21 cellular contexts compared by ENCODE assay signal in genomic region chr3:104549099-104549714, GRCh38.
"Had no signal": no experiment of that assay in that cellular context is flagged by ENCODE, and none has a peak within 500 bp of the region (broad histone marks: within the 10 kb centered on the region; RNA-seq: fewer than 3 reads in every experiment).

No MANE protein-coding gene starts in this region.

- H3K27me3 ChIP-seq: breast epithelium, tibial nerve had no signal

- FAIRE-seq: small intestine had no signal

- H3K4me3 ChIP-seq: breast epithelium, lower lobe of right lung, tibial nerve had no signal

- H3K36me3 ChIP-seq: breast epithelium, lower lobe of right lung, tibial nerve had no signal

- ATAC-seq: left lobe of liver; lower lobe of right lung; sciatic nerve; stimulated activated effector memory CD8-positive, alpha-beta T cell treated with anti-CD3 and anti-CD28 coated beads, Interleukin-12 subunit alpha, Interleukin-12 subunit beta, amount 100 ng/mL, for 72 hours; stimulated activated naive CD8-positive, alpha-beta T cell treated with anti-CD3 and anti-CD28 coated beads, Interleukin-15, amount 100 ng/mL, for 72 hours had no signal

- DNase-seq: activated CD4-positive, alpha-beta T cell treated with anti-CD3 and anti-CD28 coated beads for 1 hour; activated CD4-positive, alpha-beta T cell treated with anti-CD3 and anti-CD28 coated beads, Interleukin-2, amount 50 U/mL, for 1 hour; activated naive CD4-positive, alpha-beta T cell treated with anti-CD3 and anti-CD28 coated beads, Interleukin-2, amount 10 ng/mL, durations not matched to agents 7 days and 5 days; activated T-cell treated with anti-CD3 and anti-CD28 coated beads, Interleukin-2, amount 50 U/mL, for 1 hour; cortex of kidney; erythroblast; foreskin melanocyte; lower lobe of right lung; mesendoderm; naive B cell; occipital lobe; small intestine; stimulated activated CD4-positive, alpha-beta T cell treated with anti-CD3 and anti-CD28 coated beads, Interleukin-2, amount 100 ng/mL, for 24 hours; stimulated activated naive CD8-positive, alpha-beta T cell treated with anti-CD3 and anti-CD28 coated beads, Interleukin-15, amount 100 ng/mL, for 72 hours; T-helper 1 cell; T-helper 9 cell had no signal

- H3K4me1 ChIP-seq: breast epithelium, lower lobe of right lung had no signal

- H3K9me3 ChIP-seq: breast epithelium, lower lobe of right lung, tibial nerve had no signal

- H3K27ac ChIP-seq: breast epithelium, lower lobe of right lung, tibial nerve had no signal
